ENCODE assay signal across 1 cellular context in the genomic region with DNA sequence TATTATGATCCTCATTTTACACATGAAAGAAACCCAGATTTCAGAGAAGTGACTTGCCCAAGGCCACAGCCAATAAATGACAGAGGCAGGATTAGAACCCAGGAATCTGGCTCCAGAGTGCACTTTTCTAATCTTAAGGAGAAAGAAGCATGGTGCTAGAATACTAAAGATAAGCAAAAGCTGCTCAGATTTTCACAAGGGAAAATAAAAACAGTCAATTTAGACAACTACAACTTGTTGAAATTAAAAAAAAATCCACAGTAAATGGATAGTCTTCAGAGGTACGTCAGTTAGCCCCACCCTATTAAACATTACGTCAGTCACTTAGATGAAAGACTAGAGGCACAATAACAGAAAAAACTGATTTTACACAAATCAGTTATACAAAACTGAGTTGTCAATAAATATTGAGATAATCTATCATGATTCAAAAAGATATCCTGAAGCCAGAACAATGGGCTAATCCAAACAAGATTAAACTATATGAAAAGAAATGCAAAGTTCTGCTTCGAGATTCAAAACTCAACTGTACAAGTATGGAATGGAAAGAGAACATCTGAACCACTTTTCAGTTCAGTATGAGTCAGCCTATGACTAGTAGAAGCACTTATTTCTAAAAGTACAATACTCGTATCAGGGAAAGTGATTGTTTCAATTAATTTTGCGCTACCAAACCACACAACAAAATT.
A peak's percentile ranks its signal among the peaks of the same experiment; 100 is the strongest.
TF ChIP-seq lines count a peak whose summit lies in the region.

No MANE protein-coding gene starts in this region.

TF ChIP-seq in HEK293, 187 proteins besides CTCF, POLR2A, EP300 and RAD21 (continued from another document and continues in another):
- TF ChIP-seq, protein P1, sequence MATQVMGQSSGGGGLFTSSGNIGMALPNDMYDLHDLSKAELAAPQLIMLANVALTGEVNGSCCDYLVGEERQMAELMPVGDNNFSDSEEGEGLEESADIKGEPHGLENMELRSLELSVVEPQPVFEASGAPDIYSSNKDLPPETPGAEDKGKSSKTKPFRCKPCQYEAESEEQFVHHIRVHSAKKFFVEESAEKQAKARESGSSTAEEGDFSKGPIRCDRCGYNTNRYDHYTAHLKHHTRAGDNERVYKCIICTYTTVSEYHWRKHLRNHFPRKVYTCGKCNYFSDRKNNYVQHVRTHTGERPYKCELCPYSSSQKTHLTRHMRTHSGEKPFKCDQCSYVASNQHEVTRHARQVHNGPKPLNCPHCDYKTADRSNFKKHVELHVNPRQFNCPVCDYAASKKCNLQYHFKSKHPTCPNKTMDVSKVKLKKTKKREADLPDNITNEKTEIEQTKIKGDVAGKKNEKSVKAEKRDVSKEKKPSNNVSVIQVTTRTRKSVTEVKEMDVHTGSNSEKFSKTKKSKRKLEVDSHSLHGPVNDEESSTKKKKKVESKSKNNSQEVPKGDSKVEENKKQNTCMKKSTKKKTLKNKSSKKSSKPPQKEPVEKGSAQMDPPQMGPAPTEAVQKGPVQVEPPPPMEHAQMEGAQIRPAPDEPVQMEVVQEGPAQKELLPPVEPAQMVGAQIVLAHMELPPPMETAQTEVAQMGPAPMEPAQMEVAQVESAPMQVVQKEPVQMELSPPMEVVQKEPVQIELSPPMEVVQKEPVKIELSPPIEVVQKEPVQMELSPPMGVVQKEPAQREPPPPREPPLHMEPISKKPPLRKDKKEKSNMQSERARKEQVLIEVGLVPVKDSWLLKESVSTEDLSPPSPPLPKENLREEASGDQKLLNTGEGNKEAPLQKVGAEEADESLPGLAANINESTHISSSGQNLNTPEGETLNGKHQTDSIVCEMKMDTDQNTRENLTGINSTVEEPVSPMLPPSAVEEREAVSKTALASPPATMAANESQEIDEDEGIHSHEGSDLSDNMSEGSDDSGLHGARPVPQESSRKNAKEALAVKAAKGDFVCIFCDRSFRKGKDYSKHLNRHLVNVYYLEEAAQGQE (tag by site-specific recombination; IDR thresholded peaks at IDR 0.05), result no peak
- TF ChIP-seq ZNF626 (tag by site-specific recombination; IDR thresholded peaks at IDR 0.05) (no peak), MZF1 (tag by site-specific recombination; IDR thresholded peaks at IDR 0.05; ENCODE audit: borderline replicate concordance) (no peak), ZNF621 (tag by site-specific recombination; IDR thresholded peaks at IDR 0.05) (no peak), ZNF501 (tag by site-specific recombination; IDR thresholded peaks at IDR 0.05) (no peak), IKZF3 (tag by site-specific recombination; IDR thresholded peaks at IDR 0.05) (no peak), ZNF16 (tag by site-specific recombination; IDR thresholded peaks at IDR 0.05; ENCODE audit: low read depth) (no peak), KLF10 (tag by site-specific recombination; IDR thresholded peaks at IDR 0.05) (no peak), OSR2 (tag by site-specific recombination; IDR thresholded peaks at IDR 0.05) (0 out of 2 replicates have a peak, but pooled peaks have one; percentile 13), ZNF202 (tag by site-specific recombination; IDR thresholded peaks at IDR 0.05; ENCODE audit: borderline replicate concordance) (no peak), GLI2 (tag by site-specific recombination; IDR thresholded peaks at IDR 0.05; ENCODE audit: borderline replicate concordance, low read depth) (no peak), TSHZ1 (tag by site-specific recombination; IDR thresholded peaks at IDR 0.05; ENCODE audit: borderline replicate concordance) (no peak), ZNF704 (tag by site-specific recombination; IDR thresholded peaks at IDR 0.05) (no peak), ZNF280C (tag by site-specific recombination; IDR thresholded peaks at IDR 0.05) (no peak), WT1 (tag by site-specific recombination; IDR thresholded peaks at IDR 0.05) (no peak), ZNF302 (tag by site-specific recombination; IDR thresholded peaks at IDR 0.05; ENCODE audit: low read depth) (no peak), ZNF544 (tag by site-specific recombination; IDR thresholded peaks at IDR 0.05) (no peak), AEBP2 (tag by site-specific recombination; IDR thresholded peaks at IDR 0.05; ENCODE audit: borderline replicate concordance) (no peak), ZNF585B (tag by site-specific recombination; IDR thresholded peaks at IDR 0.05) (no peak), OVOL3 (tag by site-specific recombination; IDR thresholded peaks at IDR 0.05) (no peak), HOXC10 (CRISPR knock-in tag; IDR thresholded peaks at IDR 0.05) (no peak), ZNF776 (tag by site-specific recombination; IDR thresholded peaks at IDR 0.05; ENCODE audit: borderline replicate concordance) (no peak), ZNF140 (tag by site-specific recombination; IDR thresholded peaks at IDR 0.05) (no peak), HOXA7 (CRISPR knock-in tag; IDR thresholded peaks at IDR 0.05; ENCODE audit: borderline replicate concordance) (no peak), ZNF146 (tag by site-specific recombination; IDR thresholded peaks at IDR 0.05) (no peak), ZNF521 (tag by site-specific recombination; IDR thresholded peaks at IDR 0.05) (no peak), ZNF426 (tag by site-specific recombination; IDR thresholded peaks at IDR 0.05) (no peak), ZNF169 (tag by site-specific recombination; IDR thresholded peaks at IDR 0.05) (no peak), ZNF404 (tag by site-specific recombination; IDR thresholded peaks at IDR 0.05) (no peak), TRIM28 (IDR thresholded peaks at IDR 0.05; ENCODE audit: borderline replicate concordance, low read length) (no peak), ZNF48 (tag by site-specific recombination; IDR thresholded peaks at IDR 0.05) (no peak), YY2 (tag by site-specific recombination; IDR thresholded peaks at IDR 0.05) (no peak), ZNF18 (tag by site-specific recombination; IDR thresholded peaks at IDR 0.05) (no peak), KLF16 (tag by site-specific recombination; IDR thresholded peaks at IDR 0.05) (no peak), HOXD13 (CRISPR knock-in tag; IDR thresholded peaks at IDR 0.05; ENCODE audit: borderline replicate concordance) (no peak), ZNF785 (tag by site-specific recombination; IDR thresholded peaks at IDR 0.05) (no peak), ZFHX2 (tag by site-specific recombination; conservative IDR thresholded peaks at IDR 0.05) (no peak), ZNF248 (tag by site-specific recombination; IDR thresholded peaks at IDR 0.05) (no peak), GFI1B (tag by site-specific recombination; IDR thresholded peaks at IDR 0.05) (no peak), ZNF112 (tag by site-specific recombination; IDR thresholded peaks at IDR 0.05) (no peak), ZNF473 (tag by site-specific recombination; IDR thresholded peaks at IDR 0.05) (no peak)
- TF ChIP-seq, protein P2, sequence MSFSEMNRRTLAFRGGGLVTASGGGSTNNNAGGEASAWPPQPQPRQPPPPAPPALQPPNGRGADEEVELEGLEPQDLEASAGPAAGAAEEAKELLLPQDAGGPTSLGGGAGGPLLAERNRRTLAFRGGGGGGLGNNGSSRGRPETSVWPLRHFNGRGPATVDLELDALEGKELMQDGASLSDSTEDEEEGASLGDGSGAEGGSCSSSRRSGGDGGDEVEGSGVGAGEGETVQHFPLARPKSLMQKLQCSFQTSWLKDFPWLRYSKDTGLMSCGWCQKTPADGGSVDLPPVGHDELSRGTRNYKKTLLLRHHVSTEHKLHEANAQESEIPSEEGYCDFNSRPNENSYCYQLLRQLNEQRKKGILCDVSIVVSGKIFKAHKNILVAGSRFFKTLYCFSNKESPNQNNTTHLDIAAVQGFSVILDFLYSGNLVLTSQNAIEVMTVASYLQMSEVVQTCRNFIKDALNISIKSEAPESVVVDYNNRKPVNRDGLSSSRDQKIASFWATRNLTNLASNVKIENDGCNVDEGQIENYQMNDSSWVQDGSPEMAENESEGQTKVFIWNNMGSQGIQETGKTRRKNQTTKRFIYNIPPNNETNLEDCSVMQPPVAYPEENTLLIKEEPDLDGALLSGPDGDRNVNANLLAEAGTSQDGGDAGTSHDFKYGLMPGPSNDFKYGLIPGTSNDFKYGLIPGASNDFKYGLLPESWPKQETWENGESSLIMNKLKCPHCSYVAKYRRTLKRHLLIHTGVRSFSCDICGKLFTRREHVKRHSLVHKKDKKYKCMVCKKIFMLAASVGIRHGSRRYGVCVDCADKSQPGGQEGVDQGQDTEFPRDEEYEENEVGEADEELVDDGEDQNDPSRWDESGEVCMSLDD (tag by site-specific recombination; IDR thresholded peaks at IDR 0.05), result no peak
- TF ChIP-seq, protein P3, sequence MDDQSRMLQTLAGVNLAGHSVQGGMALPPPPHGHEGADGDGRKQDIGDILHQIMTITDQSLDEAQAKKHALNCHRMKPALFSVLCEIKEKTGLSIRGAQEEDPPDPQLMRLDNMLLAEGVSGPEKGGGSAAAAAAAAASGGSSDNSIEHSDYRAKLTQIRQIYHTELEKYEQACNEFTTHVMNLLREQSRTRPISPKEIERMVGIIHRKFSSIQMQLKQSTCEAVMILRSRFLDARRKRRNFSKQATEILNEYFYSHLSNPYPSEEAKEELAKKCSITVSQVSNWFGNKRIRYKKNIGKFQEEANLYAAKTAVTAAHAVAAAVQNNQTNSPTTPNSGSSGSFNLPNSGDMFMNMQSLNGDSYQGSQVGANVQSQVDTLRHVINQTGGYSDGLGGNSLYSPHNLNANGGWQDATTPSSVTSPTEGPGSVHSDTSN (CRISPR knock-in tag; IDR thresholded peaks at IDR 0.05), result no peak
